8 cellular contexts compared by ENCODE assay signal in genomic region chr5:37208883-37209808, GRCh38. TPM values are rescaled to one million over a fixed set of nuclear protein-coding genes. Genes with fewer than 3 reads are reported as not detected.
A peak's percentile ranks its signal among the peaks of the same experiment; 100 is the strongest.
DNase-seq lines count a peak whose midpoint lies in the region; ATAC-seq and TF ChIP-seq lines count a peak whose summit lies in the region.

No MANE protein-coding gene starts in this region.

- CTCF ChIA-PET in activated CD8-positive, alpha-beta T cell treated with anti-CD3 and anti-CD28 coated beads, Interleukin-2, amount 10 ng/mL, durations not matched to agents 7 days and 5 days (lab: Charles Lee): interaction anchor here (0.7 to 1.7 kb wide), 3 partner anchors 10 to 204 kb away, joined by 3 to 6 read pairs (median 3); no protein-coding TSS in a partner anchor

- H3K9me3 Mint-ChIP-seq in activated CD4-positive, alpha-beta T cell treated with anti-CD3 and anti-CD28 coated beads, Interleukin-2, amount 10 ng/mL, durations not matched to agents 24 days and 14 days: no peaks in the 10 kb centered on the region
- H3K9me3 Mint-ChIP-seq in activated CD8-positive, alpha-beta T cell treated with anti-CD3 and anti-CD28 coated beads, Interleukin-2, amount 10 ng/mL, durations not matched to agents 7 days and 5 days (ENCODE audit: insufficient read depth): no peaks in the 10 kb centered on the region
- H3K9me3 Mint-ChIP-seq in osteocyte (ENCODE audit: unreplicated experiment): no peaks in the 10 kb centered on the region

- peak; percentile 70 for ATAC-seq in activated CD8-positive, alpha-beta T cell treated with anti-CD3 and anti-CD28 coated beads, Interleukin-2, amount 10 ng/mL, durations not matched to agents 7 days and 5 days

- peak overlapping the region; percentile 76 for H3K4me3 Mint-ChIP-seq in activated CD4-positive, alpha-beta T cell treated with anti-CD3 and anti-CD28 coated beads, Interleukin-2, amount 10 ng/mL, durations not matched to agents 24 days and 14 days
- H3K4me3 Mint-ChIP-seq in activated CD8-positive, alpha-beta T cell treated with anti-CD3 and anti-CD28 coated beads, Interleukin-2, amount 10 ng/mL, durations not matched to agents 7 days and 5 days: peak overlapping the region; percentile 72
- no peak overlapping the region for H3K4me3 Mint-ChIP-seq in osteocyte (ENCODE audit: unreplicated experiment)

- POLR2A ChIA-PET in activated CD8-positive, alpha-beta T cell treated with anti-CD3 and anti-CD28 coated beads, Interleukin-2, amount 10 ng/mL, durations not matched to agents 7 days and 5 days (lab: Charles Lee): interaction anchor here (0.6 to 1.4 kb wide), 3 partner anchors 11 to 1423 kb away, joined by 3 to 5 read pairs (median 3); partner anchors contain the start of gene CPLANE1

- no peak for TF ChIP-seq CTCF in osteocyte (IDR thresholded peaks at IDR 0.05)

- peak overlapping the region; percentile 72 for H3K27ac Mint-ChIP-seq in activated CD4-positive, alpha-beta T cell treated with anti-CD3 and anti-CD28 coated beads, Interleukin-2, amount 10 ng/mL, durations not matched to agents 24 days and 14 days
- H3K27ac Mint-ChIP-seq in activated CD8-positive, alpha-beta T cell treated with anti-CD3 and anti-CD28 coated beads, Interleukin-2, amount 10 ng/mL, durations not matched to agents 7 days and 5 days: peak overlapping the region; percentile 35
- no peak overlapping the region for H3K27ac Mint-ChIP-seq in osteocyte (ENCODE audit: unreplicated experiment)

- H3K36me3 Mint-ChIP-seq in activated CD4-positive, alpha-beta T cell treated with anti-CD3 and anti-CD28 coated beads, Interleukin-2, amount 10 ng/mL, durations not matched to agents 24 days and 14 days (ENCODE audit: low read depth): peaks cover 9% of the 10 kb centered on the region
- peaks cover 22% of the 10 kb centered on the region for H3K36me3 Mint-ChIP-seq in activated CD8-positive, alpha-beta T cell treated with anti-CD3 and anti-CD28 coated beads, Interleukin-2, amount 10 ng/mL, durations not matched to agents 7 days and 5 days (ENCODE audit: low read depth)
- H3K36me3 Mint-ChIP-seq in osteocyte (ENCODE audit: unreplicated experiment): peaks cover 53% of the 10 kb centered on the region

- peaks cover 12% of the 10 kb centered on the region for H3K4me1 Mint-ChIP-seq in activated CD4-positive, alpha-beta T cell treated with anti-CD3 and anti-CD28 coated beads, Interleukin-2, amount 10 ng/mL, durations not matched to agents 24 days and 14 days
- peaks cover 4% of the 10 kb centered on the region for H3K4me1 Mint-ChIP-seq in activated CD8-positive, alpha-beta T cell treated with anti-CD3 and anti-CD28 coated beads, Interleukin-2, amount 10 ng/mL, durations not matched to agents 7 days and 5 days (ENCODE audit: low read depth)
- peaks cover 7% of the 10 kb centered on the region for H3K4me1 Mint-ChIP-seq in osteocyte (ENCODE audit: unreplicated experiment)

- peak; percentile 75 for DNase-seq in activated CD4-positive, alpha-beta T cell treated with anti-CD3 and anti-CD28 coated beads, Interleukin-2, amount 10 ng/mL, durations not matched to agents 24 days and 14 days
- no peak for DNase-seq in activated CD4-positive, alpha-beta T cell treated with anti-CD3 and anti-CD28 coated beads, Interleukin-2, amount 50 U/mL, for 1 hour
- DNase-seq in activated CD8-positive, alpha-beta T cell treated with anti-CD3 and anti-CD28 coated beads, Interleukin-2, amount 10 ng/mL, durations not matched to agents 7 days and 5 days: no peak
- peak; percentile 12 for DNase-seq in germinal center (ENCODE audit: low spot score)
- peak; percentile 13 for DNase-seq in stromal cell of bone marrow (ENCODE audit: low read depth)
- no peak for DNase-seq in osteocyte (ENCODE audit: extremely low spot score, unreplicated experiment)
- no peak for DNase-seq in epidermal melanocyte (ENCODE audit: insufficient read length, low spot score)
- no peak for DNase-seq in GM19238 (ENCODE audit: insufficient read length, low spot score)

- H3K27me3 Mint-ChIP-seq in activated CD4-positive, alpha-beta T cell treated with anti-CD3 and anti-CD28 coated beads, Interleukin-2, amount 10 ng/mL, durations not matched to agents 24 days and 14 days: no peaks in the 10 kb centered on the region
- no peaks in the 10 kb centered on the region for H3K27me3 Mint-ChIP-seq in activated CD8-positive, alpha-beta T cell treated with anti-CD3 and anti-CD28 coated beads, Interleukin-2, amount 10 ng/mL, durations not matched to agents 7 days and 5 days (ENCODE audit: low read depth)
- H3K27me3 Mint-ChIP-seq in osteocyte (ENCODE audit: unreplicated experiment): no peaks in the 10 kb centered on the region

- intact Hi-C loops in activated CD4-positive, alpha-beta T cell treated with anti-CD3 and anti-CD28 coated beads, Interleukin-2, amount 10 ng/mL, durations not matched to agents 24 days and 14 days (cut with micrococcal nuclease): no loop called here

RNA-seq across cellular contexts. Expression of gene CPLANE1, which starts 40.0 kb away (rescaled TPM):
- 7.6 and 7.8 TPM in 2 replicates for total RNA-seq in activated CD4-positive, alpha-beta T cell treated with anti-CD3 and anti-CD28 coated beads, Interleukin-2, amount 10 ng/mL, durations not matched to agents 24 days and 14 days
- total RNA-seq in activated CD8-positive, alpha-beta T cell treated with anti-CD3 and anti-CD28 coated beads, Interleukin-2, amount 10 ng/mL, durations not matched to agents 7 days and 5 days: 10 to 100 TPM in 1 of 2 experiments, 1 to 10 TPM in 1; 7.2 to 10.5 TPM
- total RNA-seq in osteocyte: 31.4 and 33.7 TPM in 2 replicates

Comparison
In these comparisons a context has a peak if more than half of its experiments do, and no peak if none do; other contexts are left out.
1. DNase-seq: peak in activated CD4-positive, alpha-beta T cell treated with anti-CD3 and anti-CD28 coated beads, Interleukin-2, amount 10 ng/mL, durations not matched to agents 24 days and 14 days (single experiment), germinal center (single experiment) and stromal cell of bone marrow (single experiment); none in activated CD4-positive, alpha-beta T cell treated with anti-CD3 and anti-CD28 coated beads, Interleukin-2, amount 50 U/mL, for 1 hour (single experiment), activated CD8-positive, alpha-beta T cell treated with anti-CD3 and anti-CD28 coated beads, Interleukin-2, amount 10 ng/mL, durations not matched to agents 7 days and 5 days (single experiment), osteocyte (single experiment), epidermal melanocyte (single experiment) and GM19238 (single experiment).